8 cellular contexts compared by ENCODE assay signal in genomic region chr1:37556712-37557196, GRCh38. TPM values are rescaled to one million over a fixed set of nuclear protein-coding genes. Genes with fewer than 3 reads are reported as not detected.
A peak's percentile ranks its signal among the peaks of the same experiment; 100 is the strongest.
DNase-seq lines count a peak whose midpoint lies in the region; ATAC-seq lines count a peak whose summit lies in the region.

Gene DNALI1, plus strand, starts transcription at chr1:37556940. Its CDS starts 55 bp downstream, at chr1:37556995.

- H3K27me3 Mint-ChIP-seq in activated T-cell treated with anti-CD3 and anti-CD28 coated beads, Interleukin-2, amount 50 U/mL, for 72 hours (ENCODE audit: low read depth): peaks cover 11% of the 10 kb centered on the region

- peak in 1 of 2 donors; percentile 13 for ATAC-seq in activated T-cell treated with anti-CD3 and anti-CD28 coated beads, Interleukin-2, amount 50 U/mL, for 72 hours (replicated peaks in 1 of 2)
- ATAC-seq in GM18873 (IDR thresholded peaks at IDR 0.05; ENCODE audit: low FRiP score, unreplicated experiment): no peak

- H3K36me3 Mint-ChIP-seq in activated T-cell treated with anti-CD3 and anti-CD28 coated beads, Interleukin-2, amount 50 U/mL, for 72 hours (ENCODE audit: insufficient read depth in 2 of 2): peaks cover 11 to 13% of the 10 kb centered on the region in 2 donors

- peak; percentile 78 for DNase-seq in EL
- peak; percentile 88 to 96 (median 89) for DNase-seq in NCI-H1417 (lab: John Stamatoyannopoulos, UW)
- peak; percentile 42 to 52 for DNase-seq in activated T-cell treated with anti-CD3 and anti-CD28 coated beads, Interleukin-2, amount 50 U/mL, for 72 hours
- peak; percentile 85 for DNase-seq in foreskin melanocyte
- peak; percentile 95 for DNase-seq in myocyte (ENCODE audit: low read depth)
- no peak for DNase-seq in NCI-H1694 (lab: John Stamatoyannopoulos, UW)
- DNase-seq in NCI-H2107 treated with DMSO at 0.1 percent for 48 hours (lab: John Stamatoyannopoulos, UW; ENCODE audit: unreplicated experiment): no peak

- no peak within 1 kb of the TSS for H3K27ac Mint-ChIP-seq in activated T-cell treated with anti-CD3 and anti-CD28 coated beads, Interleukin-2, amount 50 U/mL, for 72 hours

- H3K9me3 Mint-ChIP-seq in activated T-cell treated with anti-CD3 and anti-CD28 coated beads, Interleukin-2, amount 50 U/mL, for 72 hours: no peaks in the 10 kb centered on the region

- no peak within 1 kb of the TSS for H3K4me3 Mint-ChIP-seq in activated T-cell treated with anti-CD3 and anti-CD28 coated beads, Interleukin-2, amount 50 U/mL, for 72 hours

- peaks cover 34% of the 10 kb centered on the region for H3K4me1 Mint-ChIP-seq in activated T-cell treated with anti-CD3 and anti-CD28 coated beads, Interleukin-2, amount 50 U/mL, for 72 hours (ENCODE audit: low read depth)

RNA-seq across cellular contexts. Expression of gene DNALI1, which starts in this region (rescaled TPM):
- under 1 TPM; 0.41 to 0.81 TPM for total RNA-seq in activated T-cell treated with anti-CD3 and anti-CD28 coated beads, Interleukin-2, amount 50 U/mL, for 72 hours
- 35.9 and 45.9 TPM in 2 replicates for total RNA-seq in myocyte
- 49.7 TPM for polyA plus RNA-seq in myocyte (2012)

Comparison
In these comparisons a context has a peak if more than half of its experiments do, and no peak if none do; other contexts are left out.
1. RNA of gene DNALI1 (total RNA-seq): 35.9 to 45.9 TPM in myocyte; 0.41 to 0.81 TPM in activated T-cell treated with anti-CD3 and anti-CD28 coated beads, Interleukin-2, amount 50 U/mL, for 72 hours; every median in the first group is over 10 times any median in the second.
2. Peak in DNase-seq in activated T-cell treated with anti-CD3 and anti-CD28 coated beads, Interleukin-2, amount 50 U/mL, for 72 hours; RNA of the gene not detected or under 1 TPM.
3. DNase-seq: peak in EL (single experiment), NCI-H1417 (3 of 3), foreskin melanocyte (single experiment) and myocyte (single experiment); none in NCI-H1694 (single experiment) and NCI-H2107 treated with DMSO at 0.1 percent for 48 hours (single experiment).